Comparison of ENCODE assay signal across 9 cellular contexts in the genomic region with DNA sequence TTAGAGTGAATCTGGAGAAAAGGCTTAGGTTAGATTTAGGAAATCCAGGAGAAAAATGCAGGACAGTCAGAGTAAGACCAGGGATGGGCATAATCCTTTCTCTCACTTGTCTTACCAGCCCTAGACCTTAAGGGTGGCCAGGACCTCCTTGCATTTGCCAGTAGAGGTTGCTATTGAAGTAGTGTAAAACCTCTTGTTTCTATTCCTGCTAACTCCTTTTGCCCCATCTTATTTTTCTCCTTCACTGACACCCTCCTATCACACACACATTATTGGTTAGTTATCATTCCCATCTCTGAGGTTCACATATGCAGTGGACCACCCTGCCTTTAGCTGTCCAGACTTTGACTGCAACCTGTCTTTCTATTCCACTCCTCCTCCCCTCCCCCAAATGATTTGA.
DNase-seq lines count a peak whose midpoint lies in the region; ATAC-seq and TF ChIP-seq lines count a peak whose summit lies in the region.
"Had no signal": no experiment of that assay in that cellular context is flagged by ENCODE, and none has a peak within 500 bp of the region (broad histone marks: within the 10 kb centered on the region; RNA-seq: fewer than 3 reads in every experiment).

No MANE protein-coding gene starts in this region.

- CTCF ChIA-PET in activated naive CD4-positive, alpha-beta T cell treated with anti-CD3 and anti-CD28 coated beads for 36 hours (lab: Charles Lee) = no interaction called here
- CTCF ChIA-PET in activated CD4-positive, alpha-beta T cell treated with anti-CD3 and anti-CD28 coated beads, Interleukin-2, amount 10 ng/mL, durations not matched to agents 7 days and 5 days (lab: Charles Lee) = no interaction called here

- POLR2A ChIA-PET in activated CD4-positive, alpha-beta T cell treated with anti-CD3 and anti-CD28 coated beads, Interleukin-2, amount 10 ng/mL, durations not matched to agents 7 days and 5 days (lab: Charles Lee) = no interaction called here

- H3K36me3 Mint-ChIP-seq in activated naive CD4-positive, alpha-beta T cell treated with anti-CD3 and anti-CD28 coated beads for 36 hours (ENCODE audit: low read depth) = no peaks in the 10 kb centered on the region
- peaks cover 13% of the 10 kb centered on the region for H3K36me3 Mint-ChIP-seq in type B pancreatic cell
- no peaks in the 10 kb centered on the region for H3K36me3 Mint-ChIP-seq in activated CD4-positive, alpha-beta T cell treated with anti-CD3 and anti-CD28 coated beads, Interleukin-2, amount 10 ng/mL, durations not matched to agents 7 days and 5 days (ENCODE audit: low read depth)
- H3K36me3 Mint-ChIP-seq: activated naive CD4-positive, alpha-beta T cell treated with anti-CD3 and anti-CD28 coated beads, Interleukin-2, amount 10 ng/mL, durations not matched to agents 7 days and 5 days had no signal

- H3K4me3 Mint-ChIP-seq in activated naive CD4-positive, alpha-beta T cell treated with anti-CD3 and anti-CD28 coated beads for 36 hours = no peak overlapping the region
- H3K4me3 Mint-ChIP-seq in type B pancreatic cell = no peak overlapping the region
- no peak overlapping the region for H3K4me3 Mint-ChIP-seq in activated CD4-positive, alpha-beta T cell treated with anti-CD3 and anti-CD28 coated beads, Interleukin-2, amount 10 ng/mL, durations not matched to agents 7 days and 5 days
- H3K4me3 Mint-ChIP-seq: activated naive CD4-positive, alpha-beta T cell treated with anti-CD3 and anti-CD28 coated beads, Interleukin-2, amount 10 ng/mL, durations not matched to agents 7 days and 5 days had no signal

- H3K9me3 ChIP-seq in right cardiac atrium (ENCODE audit: control insufficient read depth, low read length) = no peaks in the 10 kb centered on the region

- peaks cover 10% of the 10 kb centered on the region for H3K4me1 ChIP-seq in right cardiac atrium (ENCODE audit: control insufficient read depth, insufficient read depth, low read length)

- no peak overlapping the region for H3K27ac Mint-ChIP-seq in activated naive CD4-positive, alpha-beta T cell treated with anti-CD3 and anti-CD28 coated beads for 36 hours
- H3K27ac Mint-ChIP-seq in type B pancreatic cell = peak overlapping the region; percentile 88
- H3K27ac Mint-ChIP-seq in activated CD4-positive, alpha-beta T cell treated with anti-CD3 and anti-CD28 coated beads, Interleukin-2, amount 10 ng/mL, durations not matched to agents 7 days and 5 days = no peak overlapping the region
- H3K27ac Mint-ChIP-seq: activated naive CD4-positive, alpha-beta T cell treated with anti-CD3 and anti-CD28 coated beads, Interleukin-2, amount 10 ng/mL, durations not matched to agents 7 days and 5 days had no signal

- peak; percentile 12 for DNase-seq in activated naive CD4-positive, alpha-beta T cell treated with anti-CD3 and anti-CD28 coated beads for 36 hours
- no peak for DNase-seq in activated naive CD4-positive, alpha-beta T cell treated with anti-CD3 and anti-CD28 coated beads, Interleukin-2, amount 50 U/mL, for 16 hours
- DNase-seq in SW480 (ENCODE audit: low spot score) (peak; percentile 33), right cardiac atrium (no peak), type B pancreatic cell (ENCODE audit: extremely low spot score, unreplicated experiment) (no peak), NCI-H187 treated with DMSO at 0.1 percent for 48 hours (lab: John Stamatoyannopoulos, UW) (no peak)
- DNase-seq in activated naive CD4-positive, alpha-beta T cell (lab: John Stamatoyannopoulos, UW) = no peak
- DNase-seq in activated CD4-positive, alpha-beta T cell treated with anti-CD3 and anti-CD28 coated beads, Interleukin-2, amount 10 ng/mL, durations not matched to agents 7 days and 5 days = no peak
- DNase-seq: activated naive CD4-positive, alpha-beta T cell treated with anti-CD3 and anti-CD28 coated beads, Interleukin-2, amount 10 ng/mL, durations not matched to agents 7 days and 5 days had no signal

- peaks cover 2% of the 10 kb centered on the region for H3K27me3 Mint-ChIP-seq in activated naive CD4-positive, alpha-beta T cell treated with anti-CD3 and anti-CD28 coated beads for 36 hours (ENCODE audit: low read depth)
- H3K27me3 Mint-ChIP-seq in type B pancreatic cell = no peaks in the 10 kb centered on the region
- H3K27me3 Mint-ChIP-seq in activated CD4-positive, alpha-beta T cell treated with anti-CD3 and anti-CD28 coated beads, Interleukin-2, amount 10 ng/mL, durations not matched to agents 7 days and 5 days = no peaks in the 10 kb centered on the region

- H3K4me1 Mint-ChIP-seq in activated naive CD4-positive, alpha-beta T cell treated with anti-CD3 and anti-CD28 coated beads for 36 hours (ENCODE audit: low read depth) = peaks cover 3% of the 10 kb centered on the region
- H3K4me1 Mint-ChIP-seq in type B pancreatic cell (ENCODE audit: unreplicated experiment) = peaks cover 48% of the 10 kb centered on the region
- H3K4me1 Mint-ChIP-seq in activated CD4-positive, alpha-beta T cell treated with anti-CD3 and anti-CD28 coated beads, Interleukin-2, amount 10 ng/mL, durations not matched to agents 7 days and 5 days = peaks cover 5% of the 10 kb centered on the region

- no peak for ATAC-seq in right cardiac atrium

- H3K27me3 ChIP-seq in right cardiac atrium (ENCODE audit: control insufficient read depth, insufficient read depth) = no peaks in the 10 kb centered on the region

- peak overlapping the region; percentile 36 for H3K27ac ChIP-seq in right cardiac atrium (ENCODE audit: low read length)

- H3K9me3 Mint-ChIP-seq in activated naive CD4-positive, alpha-beta T cell treated with anti-CD3 and anti-CD28 coated beads for 36 hours = no peaks in the 10 kb centered on the region
- H3K9me3 Mint-ChIP-seq in type B pancreatic cell = no peaks in the 10 kb centered on the region
- H3K9me3 Mint-ChIP-seq in activated CD4-positive, alpha-beta T cell treated with anti-CD3 and anti-CD28 coated beads, Interleukin-2, amount 10 ng/mL, durations not matched to agents 7 days and 5 days = no peaks in the 10 kb centered on the region
- H3K9me3 Mint-ChIP-seq: activated naive CD4-positive, alpha-beta T cell treated with anti-CD3 and anti-CD28 coated beads, Interleukin-2, amount 10 ng/mL, durations not matched to agents 7 days and 5 days had no signal

- H3K4me3 ChIP-seq in right cardiac atrium (ENCODE audit: low read length) = no peak overlapping the region

- TF ChIP-seq CTCF in type B pancreatic cell (conservative IDR thresholded peaks at IDR 0.05) = no peak

- intact Hi-C loops in activated naive CD4-positive, alpha-beta T cell treated with anti-CD3 and anti-CD28 coated beads for 36 hours (cut with micrococcal nuclease) = loop anchor here (2.0 kb wide), 1 partner anchor 57 kb away; no protein-coding TSS in a partner anchor
- intact Hi-C loops in right cardiac atrium (cut with DNase I) = no loop called here

Comparison
In these comparisons a context has a peak if more than half of its experiments do, and no peak if none do; other contexts are left out.
1. DNase-seq: peak in activated naive CD4-positive, alpha-beta T cell treated with anti-CD3 and anti-CD28 coated beads for 36 hours (single experiment) and SW480 (single experiment); none in activated naive CD4-positive, alpha-beta T cell treated with anti-CD3 and anti-CD28 coated beads, Interleukin-2, amount 50 U/mL, for 16 hours (single experiment), right cardiac atrium (0 of 3), type B pancreatic cell (single experiment), activated naive CD4-positive, alpha-beta T cell (0 of 4), activated CD4-positive, alpha-beta T cell treated with anti-CD3 and anti-CD28 coated beads, Interleukin-2, amount 10 ng/mL, durations not matched to agents 7 days and 5 days (single experiment) and NCI-H187 treated with DMSO at 0.1 percent for 48 hours (single experiment).